1 cellular context compared by ENCODE assay signal in genomic region chr18:2656237-2657042, GRCh38.
TF ChIP-seq lines count a peak whose summit lies in the region.

No MANE protein-coding gene starts in this region.

TF ChIP-seq in GM23338, 12 proteins besides CTCF, POLR2A, EP300 and RAD21 (continued from another document):
- TF ChIP-seq ETS1 (IDR thresholded peaks at IDR 0.05) (no peak), REST (IDR thresholded peaks at IDR 0.05; ENCODE audit: unreplicated experiment) (no peak), EZH2phosphoT487 (IDR thresholded peaks at IDR 0.05; ENCODE audit: unreplicated experiment) (no peak)
